23 cellular contexts compared by ENCODE assay signal in the genomic region with DNA sequence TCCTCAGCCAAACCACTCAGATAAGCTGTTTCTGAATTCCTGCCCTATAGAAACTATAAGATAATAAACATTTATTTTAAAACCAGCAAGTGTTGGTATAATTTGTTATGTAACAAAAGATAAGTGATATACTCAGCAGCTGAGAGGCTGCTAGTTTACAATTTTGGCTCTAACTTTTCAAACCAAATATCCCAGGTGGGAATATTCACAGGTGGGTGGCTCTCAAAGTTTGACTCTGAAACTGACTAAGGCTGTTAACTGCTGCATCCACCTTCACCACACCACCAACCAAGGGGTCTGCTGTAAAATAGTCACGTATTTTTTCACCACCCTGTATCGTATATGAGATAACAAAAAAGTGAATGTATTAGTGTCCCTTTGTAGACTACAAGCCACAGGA. TPM values are rescaled to one million over a fixed set of nuclear protein-coding genes. Genes with fewer than 3 reads are reported as not detected.
DNase-seq lines count a peak whose midpoint lies in the region; ATAC-seq, FAIRE-seq and TF ChIP-seq lines count a peak whose summit lies in the region.
"Had no signal": no experiment of that assay in that cellular context is flagged by ENCODE, and none has a peak within 500 bp of the region (broad histone marks: within the 10 kb centered on the region; RNA-seq: fewer than 3 reads in every experiment).

No MANE protein-coding gene starts in this region.

- no peaks in the 10 kb centered on the region for H3K27me3 Mint-ChIP-seq in astrocyte (ENCODE audit: low read depth, unreplicated experiment)
- no peaks in the 10 kb centered on the region for H3K27me3 Mint-ChIP-seq in dendritic cell treated with granulocyte-macrophage colony-stimulating factor and Interleukin-4, amounts not matched to agents 40 ng/mL and 50 ng/mL, for 4 days

- H3K27ac Mint-ChIP-seq in astrocyte (ENCODE audit: unreplicated experiment) = no peak overlapping the region
- peak overlapping the region; percentile 87 for H3K27ac Mint-ChIP-seq in dendritic cell treated with granulocyte-macrophage colony-stimulating factor and Interleukin-4, amounts not matched to agents 40 ng/mL and 50 ng/mL, for 4 days
- H3K27ac Mint-ChIP-seq: CD4-positive, CD25-positive, alpha-beta regulatory T cell; CD8-positive, alpha-beta memory T cell; GM23338 had no signal

- H3K36me3 ChIP-seq in astrocyte (ENCODE audit: insufficient read depth, low read length) = no peaks in the 10 kb centered on the region
- no peaks in the 10 kb centered on the region for H3K36me3 ChIP-seq in pancreas
- H3K36me3 ChIP-seq in stomach = no peaks in the 10 kb centered on the region
- H3K36me3 ChIP-seq: BE2C had no signal

- peaks cover 2% of the 10 kb centered on the region for H3K4me1 ChIP-seq in astrocyte (ENCODE audit: insufficient read depth, low read length)
- peaks cover 0 to 15% (median 12%) of the 10 kb centered on the region in 3 donors for H3K4me1 ChIP-seq in pancreas
- peaks cover 5 to 13% (median 9%) of the 10 kb centered on the region in 4 donors for H3K4me1 ChIP-seq in stomach
- H3K4me1 ChIP-seq: BE2C had no signal

- H3K36me3 Mint-ChIP-seq in astrocyte (ENCODE audit: low read depth, unreplicated experiment) = peaks cover 2% of the 10 kb centered on the region
- no peaks in the 10 kb centered on the region for H3K36me3 Mint-ChIP-seq in dendritic cell treated with granulocyte-macrophage colony-stimulating factor and Interleukin-4, amounts not matched to agents 40 ng/mL and 50 ng/mL, for 4 days (ENCODE audit: low read depth)
- H3K36me3 Mint-ChIP-seq: CD4-positive, CD25-positive, alpha-beta regulatory T cell; CD8-positive, alpha-beta memory T cell had no signal

- H2AFZ ChIP-seq in astrocyte (ENCODE audit: low read depth, low read length) = no peak overlapping the region

- no peak for TF ChIP-seq EP300 in stomach (IDR thresholded peaks at IDR 0.05)

- H3K4me3 Mint-ChIP-seq in astrocyte (ENCODE audit: unreplicated experiment) = no peak overlapping the region
- H3K4me3 Mint-ChIP-seq in dendritic cell treated with granulocyte-macrophage colony-stimulating factor and Interleukin-4, amounts not matched to agents 40 ng/mL and 50 ng/mL, for 4 days = no peak overlapping the region
- H3K4me3 Mint-ChIP-seq: CD4-positive, CD25-positive, alpha-beta regulatory T cell; CD8-positive, alpha-beta memory T cell; GM23338 had no signal

- peak; percentile 76 to 87 (median 82) for ATAC-seq in pancreas
- no peak for ATAC-seq in HG03521 (IDR thresholded peaks at IDR 0.05; ENCODE audit: unreplicated experiment)
- no peak for ATAC-seq in HG02870 (IDR thresholded peaks at IDR 0.05; ENCODE audit: unreplicated experiment)
- ATAC-seq: GM12878, GM23338 had no signal

- DNase-seq in astrocyte (ENCODE audit: low read depth) (no peak), pancreas (peak in 1 of 6 donors; percentile 42), stomach (no peak), NCI-H526 (lab: John Stamatoyannopoulos, UW) (no peak)
- DNase-seq: ACHN; BE2C; C1 segment of cervical spinal cord; CD4-positive, CD25-positive, alpha-beta regulatory T cell; CD8-positive, alpha-beta memory T cell; COR-L47; DMS 273 treated with DMSO at 0.1 percent for 48 hours; DMS53; DND-41; EL; HCEC 1CT had no signal

- H3K27me3 ChIP-seq in astrocyte (ENCODE audit: insufficient read depth, low read length) = no peaks in the 10 kb centered on the region
- H3K27me3 ChIP-seq in pancreas = no peaks in the 10 kb centered on the region
- no peaks in the 10 kb centered on the region for H3K27me3 ChIP-seq in stomach
- H3K27me3 ChIP-seq: BE2C had no signal

- H3K4me3 ChIP-seq in astrocyte (ENCODE audit: insufficient read depth, low read depth, low read length) (no peak overlapping the region), pancreas (no peak overlapping the region), stomach (no peak overlapping the region)
- H3K4me3 ChIP-seq: GM12878, GM23338 had no signal

- TF ChIP-seq CTCF in astrocyte (IDR thresholded peaks at IDR 0.05; ENCODE audit: insufficient read depth, low read depth, low read length) (no peak), pancreas (IDR thresholded peaks at IDR 0.05) (no peak), stomach (IDR thresholded peaks at IDR 0.05) (no peak)

- FAIRE-seq in astrocyte (lab: Jason Lieb, UNC) (peak; percentile 59), pancreas (lab: Jason Lieb, UNC) (no peak)
- FAIRE-seq: A204.1, H54 had no signal

- TF ChIP-seq POLR2A in stomach (IDR thresholded peaks at IDR 0.05) = no peak

- peaks cover 7% of the 10 kb centered on the region for H3K9me3 Mint-ChIP-seq in astrocyte (ENCODE audit: unreplicated experiment)
- H3K9me3 Mint-ChIP-seq in dendritic cell treated with granulocyte-macrophage colony-stimulating factor and Interleukin-4, amounts not matched to agents 40 ng/mL and 50 ng/mL, for 4 days = no peaks in the 10 kb centered on the region

- WGBS in pancreas, 2 donors = 31 to 38% methylated on average over 2 of the region's 2 CpGs
- 84 to 88% (median 86%) methylated on average over 2 of the region's 2 CpGs for WGBS in stomach, 5 donors

- no peaks in the 10 kb centered on the region for H4K20me1 ChIP-seq in astrocyte (ENCODE audit: insufficient read depth, low read length)

- peaks cover 4% of the 10 kb centered on the region for H3K4me1 Mint-ChIP-seq in astrocyte (ENCODE audit: low read depth, unreplicated experiment)
- peaks cover 57% of the 10 kb centered on the region for H3K4me1 Mint-ChIP-seq in dendritic cell treated with granulocyte-macrophage colony-stimulating factor and Interleukin-4, amounts not matched to agents 40 ng/mL and 50 ng/mL, for 4 days (ENCODE audit: low read depth)
- H3K4me1 Mint-ChIP-seq: CD4-positive, CD25-positive, alpha-beta regulatory T cell; CD8-positive, alpha-beta memory T cell had no signal

- no peak overlapping the region for H3K27ac ChIP-seq in astrocyte (ENCODE audit: low read depth, low read length)
- H3K27ac ChIP-seq in pancreas = peak overlapping the region in 1 of 4 donors; percentile 6
- H3K27ac ChIP-seq in stomach = no peak overlapping the region

- H3K4me2 ChIP-seq in astrocyte (ENCODE audit: low read length) = no peak overlapping the region
- H3K4me2 ChIP-seq: GM23338 had no signal

- no peaks in the 10 kb centered on the region for H3K79me2 ChIP-seq in astrocyte (ENCODE audit: insufficient read depth, low read length)

- no peak overlapping the region for H3K9ac ChIP-seq in astrocyte (ENCODE audit: low read length)

- intact Hi-C loops in dendritic cell treated with granulocyte-macrophage colony-stimulating factor and Interleukin-4, amounts not matched to agents 40 ng/mL and 50 ng/mL, for 4 days (cut with micrococcal nuclease) = no loop called here
- intact Hi-C loops in pancreas (cut with DNase I) (no loop called here), stomach (cut with DNase I; ENCODE audit: low total_unique reads) (no loop called here)

- no peaks in the 10 kb centered on the region for H3K9me3 ChIP-seq in astrocyte (ENCODE audit: insufficient read depth, low read depth, low read length)
- no peaks in the 10 kb centered on the region for H3K9me3 ChIP-seq in pancreas
- no peaks in the 10 kb centered on the region for H3K9me3 ChIP-seq in stomach
- H3K9me3 ChIP-seq: BE2C had no signal

RNA-seq across cellular contexts. Expression of a gene that starts 9.7 kb away (rescaled TPM):
- total RNA-seq in astrocyte = not detected in 2 replicates
- total RNA-seq in pancreas = 1 to 10 TPM in 1 of 6 donors, under 1 TPM in 5; 0.35 to 1.0 (median 0.65) TPM
- under 1 TPM; 0.26 to 0.46 TPM for polyA plus RNA-seq in pancreas
- 1 to 10 TPM in 4 of 5 donors, not detected in 1; 1.7 to 6.8 (median 4.5) TPM for total RNA-seq in stomach
- under 1 TPM; 0.10 to 0.46 (median 0.37) TPM for polyA plus RNA-seq in stomach
- total RNA-seq: CD4-positive, CD25-positive, alpha-beta regulatory T cell; CD8-positive, alpha-beta memory T cell; G401; GM23338 had no signal
- polyA plus RNA-seq: CD4-positive, CD25-positive, alpha-beta regulatory T cell; CD8-positive, alpha-beta memory T cell; GM23338 had no signal

Comparison
In these comparisons a context has a peak if more than half of its experiments do, and no peak if none do; other contexts are left out.
1. ATAC-seq: peak in pancreas (4 of 4); none in HG03521 (single experiment) and HG02870 (single experiment).